In genomic region chr17:75978938-75979704, GRCh38 we compare ENCODE assay signal across 8 cellular contexts. TPM values are rescaled to one million over a fixed set of nuclear protein-coding genes. Genes with fewer than 3 reads are reported as not detected.
DNase-seq lines count a peak whose midpoint lies in the region; ATAC-seq and TF ChIP-seq lines count a peak whose summit lies in the region.

Gene ACOX1, minus strand, starts transcription at chr17:75979166. Its CDS starts 93 bp downstream, at chr17:75979073.
Gene TEN1, plus strand, starts transcription at chr17:75979240. Its CDS starts 6,953 bp downstream, at chr17:75986193.

- H3K27me3 ChIP-seq in liver (ENCODE audit: control insufficient read depth in 4 of 4, insufficient read depth in 4 of 4, low read length in 3 of 4), result no peaks in the 10 kb centered on the region

- peak; percentile 87 for ATAC-seq in GM19395 (IDR thresholded peaks at IDR 0.05; ENCODE audit: unreplicated experiment)
- ATAC-seq in HG03565 (IDR thresholded peaks at IDR 0.05; ENCODE audit: unreplicated experiment), result peak; percentile 66

- TF ChIP-seq RAD21 in liver (IDR thresholded peaks at IDR 0.05), result no peak

- under 1% methylated on average over 72 of the region's 72 CpGs for WGBS in liver

- DNase-seq in CD1c-positive myeloid dendritic cell (ENCODE audit: extremely low spot score) (peak; percentile 95), NCI-H82 (lab: John Stamatoyannopoulos, UW) (peak; percentile 99), dermis microvascular lymphatic vessel endothelial cell (ENCODE audit: low read depth in 2 of 2) (peak; percentile 81 to 97)
- peak; percentile 98 for DNase-seq in activated CD4-positive, alpha-beta T cell treated with anti-CD3 and anti-CD28 coated beads, Interleukin-2, amount 50 U/mL, for 48 hours
- peak; percentile 97 for DNase-seq in stimulated activated CD4-positive, alpha-beta T cell treated with anti-CD3 and anti-CD28 coated beads, Interleukin-4, amount 100 ng/mL, for 24 hours

- H3K4me1 ChIP-seq in liver (ENCODE audit: control insufficient read depth in 4 of 4, insufficient read depth in 4 of 4, low read length in 3 of 4), result peaks cover 8 to 49% (median 31%) of the 10 kb centered on the region in 4 donors

- H3K27ac ChIP-seq in liver (ENCODE audit: low read depth in 1 of 2, low read length in 2 of 2), result peak within 1 kb of the TSS; percentile 97 to 98

- TF ChIP-seq CTCF in liver (IDR thresholded peaks at IDR 0.05; ENCODE audit: low read depth, low read length, missing input control), result peak; percentile 4

- H3K9me3 ChIP-seq in liver (ENCODE audit: control insufficient read depth in 4 of 4, low read length in 3 of 4), result no peaks in the 10 kb centered on the region

- H3K9ac ChIP-seq in liver (ENCODE audit: low read depth in 1 of 2, low read length in 2 of 2), result peak within 1 kb of the TSS; percentile 61 to 99

- H3K4me3 ChIP-seq in liver (ENCODE audit: low read depth in 1 of 3, low read length in 3 of 3), result peak within 1 kb of the TSS; percentile 87 to 94 (median 93)

- no peaks in the 10 kb centered on the region for H3K36me3 ChIP-seq in liver (ENCODE audit: control insufficient read depth in 4 of 4, insufficient read depth in 3 of 4, low read depth in 1 of 4, low read length in 3 of 4)

TF ChIP-seq in liver, 16 proteins besides CTCF, POLR2A, EP300 and RAD21:
- TF ChIP-seq TAF1 (conservative IDR thresholded peaks at IDR 0.05), result peak; percentile 95
- TF ChIP-seq HNF4A (conservative IDR thresholded peaks at IDR 0.05), result peak; percentile 34 to 39
- peak; percentile 74 for TF ChIP-seq MAX (IDR thresholded peaks at IDR 0.05)
- peak in 1 of 2 donors; percentile 81 for TF ChIP-seq GABPA (IDR thresholded peaks at IDR 0.05 in 1 of 2, conservative IDR thresholded peaks at IDR 0.05 in 1 of 2)
- peak; percentile 73 to 76 for TF ChIP-seq RXRA (IDR thresholded peaks at IDR 0.05)
- peak; percentile 71 for TF ChIP-seq SP1 (IDR thresholded peaks at IDR 0.05)
- peak in 1 of 2 donors; percentile 18 for TF ChIP-seq EGR1 (IDR thresholded peaks at IDR 0.05; ENCODE audit: low read depth in 2 of 2)
- TF ChIP-seq JUND (IDR thresholded peaks at IDR 0.05), result peak in 1 of 2 donors; percentile 44
- peak; percentile 34 for TF ChIP-seq FOXA2 (IDR thresholded peaks at IDR 0.05)
- TF ChIP-seq REST (IDR thresholded peaks at IDR 0.05), result peak; percentile 76
- no peak for TF ChIP-seq ATF3 (IDR thresholded peaks at IDR 0.05)
- TF ChIP-seq HNF4G (IDR thresholded peaks at IDR 0.05), result no peak
- no peak for TF ChIP-seq FOXA1 (IDR thresholded peaks at IDR 0.05)
- peak; percentile 44 for TF ChIP-seq ZBTB33 (IDR thresholded peaks at IDR 0.05)
- peak; percentile 92 for TF ChIP-seq YY1 (IDR thresholded peaks at IDR 0.05)
- TF ChIP-seq NR2F2 (IDR thresholded peaks at IDR 0.05), result peak; percentile 69

RNA-seq across cellular contexts. Expression of gene ACOX1, which starts in this region (rescaled TPM):
- total RNA-seq in dermis microvascular lymphatic vessel endothelial cell, result 39.3 and 51.2 TPM in 2 replicates
- 100 to 1,000 TPM in 1 of 2 donors, 10 to 100 TPM in 1; 81.1 to 293 TPM for total RNA-seq in liver
- polyA plus RNA-seq in liver, result 10 to 100 TPM; 33.3 to 45.7 TPM

RNA-seq across cellular contexts. Expression of gene TEN1, which starts in this region (rescaled TPM):
- total RNA-seq in dermis microvascular lymphatic vessel endothelial cell, result 20.7 and 31.5 TPM in 2 replicates
- 10 to 100 TPM; 12.0 to 18.3 TPM for total RNA-seq in liver
- polyA plus RNA-seq in liver, result 10 to 100 TPM; 14.6 to 30.0 TPM

Comparison
In these comparisons a context has a peak if more than half of its experiments do, and no peak if none do; other contexts are left out.
1. Peak in every context shown above with its lines: DNase-seq, ATAC-seq, H3K4me3 ChIP-seq and H3K27ac ChIP-seq.